ENCODE assay signal across 8 cellular contexts in the genomic region with DNA sequence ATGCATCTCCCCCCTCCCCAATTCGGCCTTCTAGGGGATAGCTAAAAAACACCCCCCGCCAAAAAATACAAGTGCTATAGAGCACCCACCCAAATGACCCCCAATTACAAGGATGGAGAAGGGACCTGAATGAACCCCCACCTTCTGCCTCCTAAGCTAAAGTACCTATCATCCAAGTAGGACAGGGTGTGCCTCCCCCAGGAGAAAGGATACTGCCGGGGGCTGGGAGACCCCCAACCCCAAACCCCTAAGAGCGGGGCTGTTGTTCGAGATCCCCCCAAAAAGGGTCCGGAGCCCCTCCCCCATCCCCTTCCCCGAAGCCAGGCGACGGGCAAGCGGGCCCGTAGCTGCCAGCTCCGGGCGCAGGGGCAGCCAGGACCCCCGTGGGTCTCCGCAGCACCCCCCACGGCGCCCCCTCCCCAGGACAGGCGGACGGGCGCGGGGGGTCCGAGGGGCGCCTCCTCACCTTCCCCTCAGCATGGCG. TPM values are rescaled to one million over a fixed set of nuclear protein-coding genes. Genes with fewer than 3 reads are reported as not detected.
DNase-seq lines count a peak whose midpoint lies in the region; ATAC-seq and TF ChIP-seq lines count a peak whose summit lies in the region.

No MANE protein-coding gene starts in this region.

- peaks cover 19% of the 10 kb centered on the region for H3K36me3 Mint-ChIP-seq in CD4-positive, CD25-positive, alpha-beta regulatory T cell
- H3K36me3 Mint-ChIP-seq in effector memory CD8-positive, alpha-beta T cell (ENCODE audit: insufficient read depth) = peaks cover 48% of the 10 kb centered on the region

- H3K4me2 ChIP-seq in MM.1S (ENCODE audit: low read depth, low read length) = peak overlapping the region; percentile 95

- peaks cover 12% of the 10 kb centered on the region for H3K27me3 Mint-ChIP-seq in CD4-positive, CD25-positive, alpha-beta regulatory T cell
- no peaks in the 10 kb centered on the region for H3K27me3 Mint-ChIP-seq in effector memory CD8-positive, alpha-beta T cell

- H3K36me3 ChIP-seq in CD4-positive, CD25-positive, alpha-beta regulatory T cell (ENCODE audit: control insufficient read depth, insufficient read depth, low read length) = peaks cover 5% of the 10 kb centered on the region
- H3K36me3 ChIP-seq in MM.1S (replicated peaks; ENCODE audit: insufficient read depth, low read length) = 0 out of 2 replicates have a peak, but pooled peaks cover 3% of the 10 kb centered on the region
- H3K36me3 ChIP-seq in neuron (ENCODE audit: insufficient read depth, low read length) = peaks cover 10% of the 10 kb centered on the region

- no peaks in the 10 kb centered on the region for H4K20me1 ChIP-seq in MM.1S (ENCODE audit: insufficient read depth, low read length)

- H3K4me1 Mint-ChIP-seq in CD4-positive, CD25-positive, alpha-beta regulatory T cell = peaks cover 24 to 51% (median 42%) of the 10 kb centered on the region in 4 donors
- H3K4me1 Mint-ChIP-seq in effector memory CD8-positive, alpha-beta T cell (ENCODE audit: low read depth in 2 of 2) = peaks cover 40 to 44% of the 10 kb centered on the region in 2 donors

- DNase-seq in CD4-positive, CD25-positive, alpha-beta regulatory T cell = no peak
- DNase-seq in MM.1S (no peak), GM13976 (ENCODE audit: low spot score) (no peak), medulla oblongata (ENCODE audit: extremely low spot score) (no peak), NCI-H1417 treated with DMSO at 0.1 percent for 48 hours (lab: John Stamatoyannopoulos, UW) (no peak)
- DNase-seq in effector memory CD8-positive, alpha-beta T cell = no peak

- peak overlapping the region; percentile 100 for H3K9ac ChIP-seq in MM.1S (ENCODE audit: low read length)

- peaks cover 51% of the 10 kb centered on the region for H3K4me1 ChIP-seq in CD4-positive, CD25-positive, alpha-beta regulatory T cell (ENCODE audit: control insufficient read depth, insufficient read depth, low read length, poor library complexity, severe bottlenecking)
- peaks cover 16% of the 10 kb centered on the region; the same call in 1 of the 2 replicates for H3K4me1 ChIP-seq in MM.1S (ENCODE audit: low read length)
- H3K4me1 ChIP-seq in neuron (ENCODE audit: insufficient read depth, low read length) = peaks cover 47% of the 10 kb centered on the region

- H3K9me2 ChIP-seq in MM.1S (replicated peaks; ENCODE audit: insufficient read depth, low read length) = no peaks in the 10 kb centered on the region

- no peak for ATAC-seq in CD4-positive, CD25-positive, alpha-beta regulatory T cell (ENCODE audit: low read depth in 2 of 2)
- no peak for ATAC-seq in effector memory CD8-positive, alpha-beta T cell (replicated peaks)
- ATAC-seq in HG02798 (IDR thresholded peaks at IDR 0.05; ENCODE audit: poor library complexity, unreplicated experiment) = no peak

- in situ Hi-C loops in GM13976 (cut with MboI; ENCODE audit: low sequenced_read_pairs, unreplicated experiment) = no loop called here

- no peaks in the 10 kb centered on the region for H3K9me3 ChIP-seq in CD4-positive, CD25-positive, alpha-beta regulatory T cell (ENCODE audit: control insufficient read depth in 2 of 2, low read length in 2 of 2)
- no peaks in the 10 kb centered on the region for H3K9me3 ChIP-seq in MM.1S (replicated peaks; ENCODE audit: insufficient read depth, low read length)
- H3K9me3 ChIP-seq in neuron (ENCODE audit: low read length) = no peaks in the 10 kb centered on the region

- H3K9me3 Mint-ChIP-seq in CD4-positive, CD25-positive, alpha-beta regulatory T cell = peaks cover 0 to 3% (median 0%) of the 10 kb centered on the region in 7 donors
- H3K9me3 Mint-ChIP-seq in effector memory CD8-positive, alpha-beta T cell = no peaks in the 10 kb centered on the region

- TF ChIP-seq CTCF in MM.1S (IDR thresholded peaks at IDR 0.05; ENCODE audit: low read length) = no peak
- TF ChIP-seq CTCF in GM13976 (IDR thresholded peaks at IDR 0.05; ENCODE audit: borderline replicate concordance, control extremely low read depth, extremely low read depth, insufficient read depth, missing control alignments) = no peak

- no peaks in the 10 kb centered on the region for H3K27me3 ChIP-seq in CD4-positive, CD25-positive, alpha-beta regulatory T cell (ENCODE audit: control insufficient read depth, insufficient read depth, low read length)
- H3K27me3 ChIP-seq in MM.1S (replicated peaks; ENCODE audit: insufficient read depth, low read length) (no peaks in the 10 kb centered on the region), neuron (ENCODE audit: insufficient read depth, low read length) (no peaks in the 10 kb centered on the region)

- H3K79me2 ChIP-seq in MM.1S (ENCODE audit: low read length) = peaks cover 44% of the 10 kb centered on the region

- peaks cover 47% of the 10 kb centered on the region for H3F3A ChIP-seq in MM.1S (ENCODE audit: insufficient read depth, low read length)

- peak overlapping the region; percentile 16 for H2AFZ ChIP-seq in MM.1S (ENCODE audit: low read length)
- H2AFZ ChIP-seq in neuron (ENCODE audit: low read depth, low read length) = no peak overlapping the region

- H3K4me3 Mint-ChIP-seq in CD4-positive, CD25-positive, alpha-beta regulatory T cell = peak overlapping the region; percentile 90 to 100 (median 99)
- peak overlapping the region; percentile 91 for H3K4me3 Mint-ChIP-seq in effector memory CD8-positive, alpha-beta T cell

- H3K4me3 ChIP-seq in CD4-positive, CD25-positive, alpha-beta regulatory T cell (ENCODE audit: low read depth, low read length) = peak overlapping the region; percentile 99
- H3K4me3 ChIP-seq in MM.1S (ENCODE audit: low read length) (peak overlapping the region; percentile 91), neuron (ENCODE audit: low read length) (peak overlapping the region; percentile 81)

- H3K27ac ChIP-seq in CD4-positive, CD25-positive, alpha-beta regulatory T cell (ENCODE audit: insufficient read depth, low read length, poor library complexity, severe bottlenecking) = peak overlapping the region; percentile 100
- peak overlapping the region; percentile 94 for H3K27ac ChIP-seq in MM.1S (ENCODE audit: low read length)

- H3K27ac Mint-ChIP-seq in CD4-positive, CD25-positive, alpha-beta regulatory T cell = peak overlapping the region; percentile 99 to 100 (median 100)
- peak overlapping the region; percentile 99 for H3K27ac Mint-ChIP-seq in effector memory CD8-positive, alpha-beta T cell

RNA-seq across cellular contexts. Expression of gene ZC3H4, which starts 1.9 kb away (rescaled TPM):
- 84.7 TPM for total RNA-seq in CD4-positive, CD25-positive, alpha-beta regulatory T cell
- polyA plus RNA-seq in CD4-positive, CD25-positive, alpha-beta regulatory T cell = under 1 TPM; 0.58 to 0.84 (median 0.69) TPM

RNA-seq across cellular contexts. Expression of gene SAE1, which starts 18.9 kb away (rescaled TPM):
- 45.5 TPM for total RNA-seq in CD4-positive, CD25-positive, alpha-beta regulatory T cell
- polyA plus RNA-seq in CD4-positive, CD25-positive, alpha-beta regulatory T cell = 100 to 1,000 TPM; 106 to 127 (median 115) TPM
